ENCODE assay signal across 35 cellular contexts in genomic region chr4:153291562-153291961, GRCh38.
"Had no signal": no experiment of that assay in that cellular context is flagged by ENCODE, and none has a peak within 500 bp of the region (broad histone marks: within the 10 kb centered on the region; RNA-seq: fewer than 3 reads in every experiment).

No MANE protein-coding gene starts in this region.

- H3K4me3 ChIP-seq: MG63 had no signal

- H3K36me3 ChIP-seq: MG63 had no signal

- DNase-seq: Karpas-422, Kasumi-1, MG63, MM.1S, MV-4-11, NCI-H1048, NCI-H1092, NCI-H1092 treated with DMSO at 0.1 percent for 48 hours, NCI-H1105, NCI-H1105 treated with DMSO at 0.1 percent for 48 hours, NCI-H1417, NCI-H1417 treated with DMSO at 0.1 percent for 48 hours, NCI-H1436, NCI-H1436 treated with DMSO at 0.1 percent for 48 hours, NCI-H146, NCI-H1694, NCI-H1694 treated with DMSO at 0.1 percent for 48 hours, NCI-H187, NCI-H187 treated with DMSO at 0.1 percent for 48 hours, NCI-H1930, NCI-H2029, NCI-H2029 treated with DMSO at 0.1 percent for 48 hours, NCI-H2081, NCI-H2081 treated with DMSO at 0.1 percent for 48 hours, NCI-H2107, NCI-H2171, NCI-H2171 treated with DMSO at 0.1 percent for 48 hours, NCI-H2227 treated with DMSO at 0.1 percent for 48 hours, NCI-H226, NCI-H345, NCI-H446, NCI-H446 treated with DMSO at 0.1 percent for 48 hours, NCI-H510A, NCI-H510A treated with DMSO at 0.1 percent for 48 hours, NCI-H524 had no signal

- H3K27me3 ChIP-seq: MG63 had no signal

- H3K9me3 ChIP-seq: MG63 had no signal
